1 cellular context compared by ENCODE assay signal in genomic region chr11:96194571-96194970, GRCh38.
TF ChIP-seq lines count a peak whose summit lies in the region.

No MANE protein-coding gene starts in this region.

TF ChIP-seq in IMR-90, 13 proteins besides CTCF, POLR2A, EP300 and RAD21 (continued from another document):
- TF ChIP-seq MAZ (IDR thresholded peaks at IDR 0.05; ENCODE audit: borderline replicate concordance, low read depth, low read length) (no peak), CEBPB (IDR thresholded peaks at IDR 0.05; ENCODE audit: low read depth, low read length) (no peak), ELK1 (IDR thresholded peaks at IDR 0.05; ENCODE audit: borderline replicate concordance, low read depth, low read length) (no peak), BHLHE40 (IDR thresholded peaks at IDR 0.05; ENCODE audit: low read depth, low read length) (no peak), MAFK (IDR thresholded peaks at IDR 0.05; ENCODE audit: low read depth, low read length) (no peak), USF2 (IDR thresholded peaks at IDR 0.05; ENCODE audit: low read depth, low read length) (no peak), FOS (IDR thresholded peaks at IDR 0.05; ENCODE audit: low read depth, low read length) (no peak), RCOR1 (IDR thresholded peaks at IDR 0.05; ENCODE audit: insufficient replicate concordance, low read length) (no peak), MXI1 (IDR thresholded peaks at IDR 0.05; ENCODE audit: borderline replicate concordance, low read depth, low read length) (no peak), NFE2L2 (IDR thresholded peaks at IDR 0.05; ENCODE audit: low read depth, low read length) (no peak), CHD1 (IDR thresholded peaks at IDR 0.05; ENCODE audit: low read depth, low read length) (no peak)
